ENCODE assay signal across 4 cellular contexts in genomic region chr4:46955601-46956000, GRCh38. TPM values are rescaled to one million over a fixed set of nuclear protein-coding genes. Genes with fewer than 3 reads are reported as not detected.
"Had no signal": no experiment of that assay in that cellular context is flagged by ENCODE, and none has a peak within 500 bp of the region (broad histone marks: within the 10 kb centered on the region; RNA-seq: fewer than 3 reads in every experiment).

No MANE protein-coding gene starts in this region.

- DNase-seq: GDM1, GF-D8 had no signal

- H3K4me3 ChIP-seq: GM12878 had no signal

- ATAC-seq: GM12878 had no signal

RNA-seq across cellular contexts. Expression of gene GABRA4, which starts 37.8 kb away (rescaled TPM):
- total RNA-seq: G401 had no signal

RNA-seq across cellular contexts. Expression of gene COX7B2, which starts 46.6 kb away (rescaled TPM):
- total RNA-seq: G401, GM12878 had no signal
